8 cellular contexts compared by ENCODE assay signal in genomic region chr5:88680253-88681132, GRCh38.
A peak's percentile ranks its signal among the peaks of the same experiment; 100 is the strongest.
DNase-seq lines count a peak whose midpoint lies in the region; ATAC-seq and TF ChIP-seq lines count a peak whose summit lies in the region.

No MANE protein-coding gene starts in this region.

- POLR2A ChIA-PET in BJ (lab: Charles Lee) = no interaction called here
- POLR2A ChIA-PET in naive thymus-derived CD4-positive, alpha-beta T cell (lab: Charles Lee) = no interaction called here

- H3K36me3 ChIP-seq in BJ (ENCODE audit: control insufficient read depth, insufficient read depth, low read length) (no peaks in the 10 kb centered on the region), NT2/D1 (ENCODE audit: insufficient read depth, insufficient read length, low read length) (no peaks in the 10 kb centered on the region)
- no peaks in the 10 kb centered on the region for H3K36me3 ChIP-seq in naive thymus-derived CD4-positive, alpha-beta T cell (ENCODE audit: control insufficient read depth in 2 of 3, insufficient read depth in 3 of 3, low read length in 3 of 3)

- peaks cover 78 to 92% (median 80%) of the 10 kb centered on the region in 5 donors for H3K27me3 Mint-ChIP-seq in naive thymus-derived CD4-positive, alpha-beta T cell

- peak overlapping the region; percentile 30 to 65 (median 58) for H3K4me3 Mint-ChIP-seq in naive thymus-derived CD4-positive, alpha-beta T cell
- peak overlapping the region; percentile 48 for H3K4me3 Mint-ChIP-seq in stimulated activated effector memory CD8-positive, alpha-beta T cell treated with anti-CD3 and anti-CD28 coated beads, Interleukin-12 subunit alpha, Interleukin-12 subunit beta, amount 100 ng/mL, for 72 hours

- intact Hi-C loops in naive thymus-derived CD4-positive, alpha-beta T cell (cut with micrococcal nuclease) = loop anchor here (1.0 to 5.0 kb wide), 4 partner anchors 14 to 899 kb away; partner anchors contain the start of gene TMEM161B (in 1 of the 2)

- H3K4me3 ChIP-seq in BJ (ENCODE audit: low read depth, low read length) = peak overlapping the region; percentile 18; the same call in 1 of the 2 replicates
- H3K4me3 ChIP-seq in NT2/D1 (ENCODE audit: insufficient read length, low read depth) = peak overlapping the region; percentile 19
- peak overlapping the region; percentile 36 for H3K4me3 ChIP-seq in naive thymus-derived CD4-positive, alpha-beta T cell (ENCODE audit: low read length)

- no peak overlapping the region for H3K27ac ChIP-seq in naive thymus-derived CD4-positive, alpha-beta T cell (ENCODE audit: low read depth, low read length)

- peak overlapping the region in 2 of 9 donors; percentile 25 to 30 for H3K27ac Mint-ChIP-seq in naive thymus-derived CD4-positive, alpha-beta T cell
- no peak overlapping the region for H3K27ac Mint-ChIP-seq in stimulated activated effector memory CD8-positive, alpha-beta T cell treated with anti-CD3 and anti-CD28 coated beads, Interleukin-12 subunit alpha, Interleukin-12 subunit beta, amount 100 ng/mL, for 72 hours

- peaks cover 51% of the 10 kb centered on the region for H3K27me3 ChIP-seq in BJ (ENCODE audit: control insufficient read depth, insufficient read depth, low read length)
- H3K27me3 ChIP-seq in NT2/D1 (ENCODE audit: insufficient read depth, insufficient read length) = peaks cover 99% of the 10 kb centered on the region
- H3K27me3 ChIP-seq in naive thymus-derived CD4-positive, alpha-beta T cell (ENCODE audit: control insufficient read depth in 2 of 2, insufficient read depth in 2 of 2, low read length in 2 of 2) = peaks cover 32 to 60% of the 10 kb centered on the region in 2 donors

- peaks cover 0 to 29% (median 5%) of the 10 kb centered on the region in 11 donors for H3K9me3 Mint-ChIP-seq in naive thymus-derived CD4-positive, alpha-beta T cell
- H3K9me3 Mint-ChIP-seq in stimulated activated effector memory CD8-positive, alpha-beta T cell treated with anti-CD3 and anti-CD28 coated beads, Interleukin-12 subunit alpha, Interleukin-12 subunit beta, amount 100 ng/mL, for 72 hours = no peaks in the 10 kb centered on the region

- peaks cover 0 to 4% (median 0%) of the 10 kb centered on the region in 5 donors for H3K36me3 Mint-ChIP-seq in naive thymus-derived CD4-positive, alpha-beta T cell
- H3K36me3 Mint-ChIP-seq in stimulated activated effector memory CD8-positive, alpha-beta T cell treated with anti-CD3 and anti-CD28 coated beads, Interleukin-12 subunit alpha, Interleukin-12 subunit beta, amount 100 ng/mL, for 72 hours = peaks cover 1% of the 10 kb centered on the region

- no peaks in the 10 kb centered on the region for H3K9me3 ChIP-seq in NT2/D1 (ENCODE audit: insufficient read depth, low read length)
- no peaks in the 10 kb centered on the region for H3K9me3 ChIP-seq in naive thymus-derived CD4-positive, alpha-beta T cell (ENCODE audit: control insufficient read depth in 2 of 3, low read length in 3 of 3)

- DNase-seq in BJ (ENCODE audit: low read depth) (no peak), GM19238 (ENCODE audit: insufficient read length, low spot score) (peak; percentile 79), NT2/D1 (ENCODE audit: low read depth, low spot score) (no peak), activated T-cell treated with anti-CD3 and anti-CD28 coated beads for 1 hour (ENCODE audit: low read depth) (peak; percentile 72)
- peak; percentile 53 to 87 (median 77) for DNase-seq in naive thymus-derived CD4-positive, alpha-beta T cell
- peak; percentile 87 to 90 for DNase-seq in stimulated activated effector memory CD8-positive, alpha-beta T cell treated with anti-CD3 and anti-CD28 coated beads, Interleukin-12 subunit alpha, Interleukin-12 subunit beta, amount 100 ng/mL, for 72 hours (ENCODE audit: low spot score in 2 of 2)

- peak; percentile 74 for ATAC-seq in HG03280 (IDR thresholded peaks at IDR 0.05; ENCODE audit: unreplicated experiment)
- peak; percentile 79 for ATAC-seq in esophagus mucosa
- ATAC-seq in naive thymus-derived CD4-positive, alpha-beta T cell = peak; percentile 93
- ATAC-seq in stimulated activated effector memory CD8-positive, alpha-beta T cell treated with anti-CD3 and anti-CD28 coated beads, Interleukin-12 subunit alpha, Interleukin-12 subunit beta, amount 100 ng/mL, for 72 hours = peak; percentile 93

- CTCF ChIA-PET in BJ (lab: Yijun Ruan, JAX) = interaction anchor here (0.5 to 6.4 kb wide), 13 partner anchors 10 to 912 kb away, joined by 3 to 61 read pairs (median 3); no protein-coding TSS in a partner anchor
- CTCF ChIA-PET in naive thymus-derived CD4-positive, alpha-beta T cell (lab: Charles Lee) = interaction anchor here (1.0 to 2.9 kb wide), 2 partner anchors 10 to 12 kb away, joined by 3 to 13 read pairs; no protein-coding TSS in a partner anchor

- peak; percentile 83 for TF ChIP-seq CTCF in BJ (IDR thresholded peaks at IDR 0.05; ENCODE audit: insufficient read depth, low read depth, low read length)

- H3K9ac ChIP-seq in NT2/D1 (ENCODE audit: insufficient read length, low read depth) = no peak overlapping the region

- peaks cover 3% of the 10 kb centered on the region for H3K4me1 ChIP-seq in NT2/D1 (ENCODE audit: insufficient read depth, insufficient read length)
- peaks cover 0 to 6% of the 10 kb centered on the region in 2 donors for H3K4me1 ChIP-seq in naive thymus-derived CD4-positive, alpha-beta T cell (ENCODE audit: control insufficient read depth in 2 of 2, insufficient read depth in 2 of 2, low read length in 2 of 2)

- peaks cover 15 to 37% (median 25%) of the 10 kb centered on the region in 7 donors for H3K4me1 Mint-ChIP-seq in naive thymus-derived CD4-positive, alpha-beta T cell
- peaks cover 30% of the 10 kb centered on the region for H3K4me1 Mint-ChIP-seq in stimulated activated effector memory CD8-positive, alpha-beta T cell treated with anti-CD3 and anti-CD28 coated beads, Interleukin-12 subunit alpha, Interleukin-12 subunit beta, amount 100 ng/mL, for 72 hours

Comparison
In these comparisons a context has a peak if more than half of its experiments do, and no peak if none do; other contexts are left out.
1. DNase-seq: peak in GM19238 (single experiment), activated T-cell treated with anti-CD3 and anti-CD28 coated beads for 1 hour (single experiment), naive thymus-derived CD4-positive, alpha-beta T cell (9 of 9) and stimulated activated effector memory CD8-positive, alpha-beta T cell treated with anti-CD3 and anti-CD28 coated beads, Interleukin-12 subunit alpha, Interleukin-12 subunit beta, amount 100 ng/mL, for 72 hours (2 of 2); none in BJ (single experiment) and NT2/D1 (single experiment).
2. Peak in every context shown above with its lines, with median percentiles within 50 percentile points of each other: H3K4me3 ChIP-seq and ATAC-seq.